In genomic region chrX:74426615-74427014, GRCh38 we compare ENCODE assay signal across 24 cellular contexts. TPM values are rescaled to one million over a fixed set of nuclear protein-coding genes. Genes with fewer than 3 reads are reported as not detected.
"Had no signal": no experiment of that assay in that cellular context is flagged by ENCODE, and none has a peak within 500 bp of the region (broad histone marks: within the 10 kb centered on the region; RNA-seq: fewer than 3 reads in every experiment).

No MANE protein-coding gene starts in this region.

- H3K4me1 ChIP-seq: colonic mucosa, gastrocnemius medialis, left lung, lower lobe of right lung had no signal

- H3K27me3 ChIP-seq: colonic mucosa, esophagus squamous epithelium had no signal

- ATAC-seq: effector memory CD8-positive, alpha-beta T cell; gastrocnemius medialis; heart right ventricle; left cardiac atrium; left lung; left ventricle myocardium superior; lower lobe of right lung; mucosa of descending colon; natural killer cell had no signal

- H3K4me3 ChIP-seq: colonic mucosa, esophagus squamous epithelium, gastrocnemius medialis, heart right ventricle, left lung, lower lobe of right lung, mucosa of descending colon had no signal

- H3K36me3 ChIP-seq: colonic mucosa, esophagus squamous epithelium, gastrocnemius medialis, heart right ventricle, left lung, lower lobe of right lung had no signal

- DNase-seq: colonic mucosa; cortex of kidney; effector CD8-positive, alpha-beta T cell; effector memory CD8-positive, alpha-beta T cell; endodermal cell; esophagus squamous epithelium; foreskin fibroblast; foreskin melanocyte; gastrocnemius medialis; glutamatergic neuron; head of caudate nucleus; heart right ventricle; hippocampal formation; left cardiac atrium; left lung; left ventricle myocardium superior; lower lobe of right lung; mesenchymal stem cell; mucosa of descending colon; naive B cell; natural killer cell had no signal

- FAIRE-seq: endometrium, islet of Langerhans, keratinocyte had no signal

- H3K9me3 ChIP-seq: colonic mucosa, esophagus squamous epithelium, gastrocnemius medialis, heart right ventricle, left lung, lower lobe of right lung, mucosa of descending colon had no signal

- H3K27ac ChIP-seq: colonic mucosa, esophagus squamous epithelium, gastrocnemius medialis, heart right ventricle, left lung, lower lobe of right lung had no signal

RNA-seq across cellular contexts. Expression of gene SLC16A2, which starts 5.3 kb away (rescaled TPM):
- total RNA-seq: natural killer cell had no signal
